ENCODE assay signal across 13 cellular contexts in the genomic region with DNA sequence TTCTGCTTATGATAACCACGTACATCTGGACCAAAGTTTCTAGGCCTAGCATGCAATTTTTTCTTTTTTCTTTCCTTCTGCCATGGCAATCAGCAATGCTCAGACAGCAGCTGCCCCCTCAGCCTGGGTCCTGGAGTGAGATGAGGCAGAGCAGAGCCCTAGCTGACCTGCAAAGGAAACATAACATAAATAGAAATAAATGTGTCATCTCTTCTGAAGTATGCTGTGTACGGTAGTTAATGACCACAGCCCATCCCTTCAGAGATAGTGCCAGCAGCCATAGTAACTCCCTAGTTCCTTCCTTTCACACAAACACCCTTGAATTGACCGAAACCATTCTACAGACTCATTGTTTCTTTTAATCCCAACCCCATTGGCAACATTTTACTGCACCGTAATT. TPM values are rescaled to one million over a fixed set of nuclear protein-coding genes. Genes with fewer than 3 reads are reported as not detected.
A peak's percentile ranks its signal among the peaks of the same experiment; 100 is the strongest.
DNase-seq lines count a peak whose midpoint lies in the region; ATAC-seq and TF ChIP-seq lines count a peak whose summit lies in the region.
"Had no signal": no experiment of that assay in that cellular context is flagged by ENCODE, and none has a peak within 500 bp of the region (broad histone marks: within the 10 kb centered on the region; RNA-seq: fewer than 3 reads in every experiment).

No MANE protein-coding gene starts in this region.

- POLR2A ChIA-PET in activated B cell treated with CpG ODN at 0.5 μM for 24 hours (lab: Charles Lee) = interaction anchor here (0.6 to 10.4 kb wide), 5 partner anchors 9 to 53 kb away, joined by 3 to 188 read pairs (median 5); no protein-coding TSS in a partner anchor

- H3K9ac ChIP-seq in neural progenitor cell (no peak overlapping the region), MM.1S (ENCODE audit: low read length) (no peak overlapping the region)

- H3K4me1 Mint-ChIP-seq in activated B cell treated with CpG ODN at 0.5 μM for 24 hours (peaks cover 68% of the 10 kb centered on the region), neural progenitor cell (peaks cover 24% of the 10 kb centered on the region)

- H3K27ac Mint-ChIP-seq in activated B cell treated with CpG ODN at 0.5 μM for 24 hours = peak overlapping the region; percentile 87
- H3K27ac Mint-ChIP-seq in neural progenitor cell = no peak overlapping the region

- H2AFZ ChIP-seq in neural progenitor cell (replicated peaks) (no peak overlapping the region), MM.1S (ENCODE audit: low read length) (no peak overlapping the region)

- ATAC-seq in activated B cell treated with CpG ODN at 0.5 μM for 24 hours (ENCODE audit: low read depth) (no peak), GM18519 (IDR thresholded peaks at IDR 0.05; ENCODE audit: low FRiP score, unreplicated experiment) (no peak), GM21381 (IDR thresholded peaks at IDR 0.05; ENCODE audit: unreplicated experiment) (no peak)
- ATAC-seq: GM12878 had no signal

- no peaks in the 10 kb centered on the region for H3K27me3 ChIP-seq in neural progenitor cell
- no peaks in the 10 kb centered on the region for H3K27me3 ChIP-seq in MM.1S (replicated peaks; ENCODE audit: insufficient read depth, low read length)

- H3K27ac ChIP-seq in neural progenitor cell = no peak overlapping the region
- H3K27ac ChIP-seq in MM.1S (ENCODE audit: low read length) = no peak overlapping the region
- H3K27ac ChIP-seq: epithelial cell of prostate had no signal

- H3K9me3 ChIP-seq in neural progenitor cell (ENCODE audit: low read depth) (no peaks in the 10 kb centered on the region), MM.1S (replicated peaks; ENCODE audit: insufficient read depth, low read length) (no peaks in the 10 kb centered on the region)

- TF ChIP-seq CTCF in activated B cell treated with CpG ODN at 0.5 μM for 24 hours (IDR thresholded peaks at IDR 0.05) (no peak), neural progenitor cell (IDR thresholded peaks at IDR 0.05) (no peak), MM.1S (IDR thresholded peaks at IDR 0.05; ENCODE audit: low read length) (no peak)

- H4K20me1 ChIP-seq in neural progenitor cell (ENCODE audit: low read depth) (no peaks in the 10 kb centered on the region), MM.1S (ENCODE audit: insufficient read depth, low read length) (no peaks in the 10 kb centered on the region)

- DNase-seq in EL = peak; percentile 18
- peak; percentile 85 for DNase-seq in KBM-7
- no peak for DNase-seq in activated B cell treated with CpG ODN at 0.5 μM for 24 hours
- DNase-seq in neural progenitor cell (ENCODE audit: low spot score) = peak; percentile 23
- no peak for DNase-seq in MM.1S
- DNase-seq: activated CD4-positive, alpha-beta T cell treated with anti-CD3 and anti-CD28 coated beads for 1 hour; hypothalamus had no signal

- H3K79me2 ChIP-seq in neural progenitor cell (ENCODE audit: low read depth) (no peaks in the 10 kb centered on the region), MM.1S (ENCODE audit: low read length) (no peaks in the 10 kb centered on the region)

- H3K4me1 ChIP-seq in neural progenitor cell (peaks cover 11% of the 10 kb centered on the region), MM.1S (ENCODE audit: low read length) (peaks cover 36% of the 10 kb centered on the region)

- H3K4me3 ChIP-seq in neural progenitor cell = no peak overlapping the region
- H3K4me3 ChIP-seq in MM.1S (ENCODE audit: low read length) = no peak overlapping the region
- H3K4me3 ChIP-seq: lung had no signal

- intact Hi-C loops in activated B cell treated with CpG ODN at 0.5 μM for 24 hours (cut with micrococcal nuclease) = loop anchor here (10.0 kb wide), 1 partner anchor 574 kb away; the partner anchor contains the start of gene BBX

- H3F3A ChIP-seq in neural progenitor cell (ENCODE audit: low read depth) (no peaks in the 10 kb centered on the region), MM.1S (ENCODE audit: insufficient read depth, low read length) (peaks cover 22% of the 10 kb centered on the region)

- no peaks in the 10 kb centered on the region for H3K36me3 ChIP-seq in neural progenitor cell
- no peaks in the 10 kb centered on the region for H3K36me3 ChIP-seq in MM.1S (replicated peaks; ENCODE audit: insufficient read depth, low read length)

- no peak overlapping the region for H3K4me3 Mint-ChIP-seq in activated B cell treated with CpG ODN at 0.5 μM for 24 hours
- H3K4me3 Mint-ChIP-seq in neural progenitor cell = no peak overlapping the region

- H3K9me2 ChIP-seq in MM.1S (replicated peaks; ENCODE audit: insufficient read depth, low read length) = no peaks in the 10 kb centered on the region

- H3K9me3 Mint-ChIP-seq in activated B cell treated with CpG ODN at 0.5 μM for 24 hours = no peaks in the 10 kb centered on the region
- no peaks in the 10 kb centered on the region for H3K9me3 Mint-ChIP-seq in neural progenitor cell
- H3K9me3 Mint-ChIP-seq: activated T-helper 2 cell treated with anti-CD3 and anti-CD28 coated beads, Interferon-gamma antibody, Interleukin-2, Interleukin-4, amounts not matched to agents 10 μg/mL and 5 μg/mL and 100 μg/mL, durations not matched to agents 14 hours and 24 hours and 36 hours had no signal

- H3K36me3 Mint-ChIP-seq in activated B cell treated with CpG ODN at 0.5 μM for 24 hours (ENCODE audit: low read depth) (no peaks in the 10 kb centered on the region), neural progenitor cell (no peaks in the 10 kb centered on the region)

- H3K4me2 ChIP-seq in neural progenitor cell (no peak overlapping the region), MM.1S (ENCODE audit: low read depth, low read length) (no peak overlapping the region)

- in situ Hi-C loops in KBM-7 (cut with MboI; ENCODE audit: low pct_unique_long_range_greater_than_20kb, low sequenced_read_pairs) = no loop called here

- CTCF ChIA-PET in activated B cell treated with CpG ODN at 0.5 μM for 24 hours (lab: Charles Lee) = no interaction called here

- no peaks in the 10 kb centered on the region for H3K27me3 Mint-ChIP-seq in activated B cell treated with CpG ODN at 0.5 μM for 24 hours
- peaks cover 5% of the 10 kb centered on the region for H3K27me3 Mint-ChIP-seq in neural progenitor cell (ENCODE audit: insufficient read depth, low read depth)

RNA-seq across cellular contexts. Expression of gene CD47, which starts 8.4 kb away (rescaled TPM):
- total RNA-seq in activated B cell treated with CpG ODN at 0.5 μM for 24 hours (158 and 184 TPM in 2 replicates), neural progenitor cell (ENCODE audit: low replicate concordance) (81.3 and 102 TPM in 2 replicates)

Comparison
In these comparisons a context has a peak if more than half of its experiments do, and no peak if none do; other contexts are left out.
1. DNase-seq: peak in EL (single experiment), KBM-7 (single experiment) and neural progenitor cell (single experiment); none in activated B cell treated with CpG ODN at 0.5 μM for 24 hours (single experiment) and MM.1S (single experiment).